In the genomic region with DNA sequence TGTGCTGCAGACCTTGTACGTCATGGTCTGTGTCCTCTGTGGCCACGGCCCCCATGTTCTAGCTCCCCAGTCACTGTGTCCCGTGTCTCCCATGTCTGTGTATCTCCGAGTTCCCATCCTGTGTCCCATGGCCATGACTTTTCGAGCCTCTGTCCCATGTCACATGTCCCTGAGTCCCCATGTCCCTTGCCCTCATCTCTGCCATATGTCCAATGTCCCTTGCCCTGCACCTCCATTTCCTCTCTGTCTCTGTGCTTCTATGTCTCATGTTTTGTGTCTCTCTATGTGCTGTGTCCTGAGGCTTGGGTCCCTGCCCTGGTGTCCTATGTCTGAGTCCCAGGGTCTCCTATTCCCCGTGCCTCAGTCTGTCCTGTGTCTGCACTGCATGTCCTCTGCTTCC, we compare ENCODE assay signal across 33 cellular contexts. TPM values are rescaled to one million over a fixed set of nuclear protein-coding genes. Genes with fewer than 3 reads are reported as not detected.
"Had no signal": no experiment of that assay in that cellular context is flagged by ENCODE, and none has a peak within 500 bp of the region (broad histone marks: within the 10 kb centered on the region; RNA-seq: fewer than 3 reads in every experiment).

No MANE protein-coding gene starts in this region.

- H3K27ac ChIP-seq: dorsolateral prefrontal cortex, epithelial cell of prostate, gastrocnemius medialis, prostate gland, right atrium auricular region, thyroid gland, vagina had no signal

- ATAC-seq: esophagus mucosa; gastrocnemius medialis; left lobe of liver; mucosa of descending colon; sciatic nerve; stimulated activated effector memory CD8-positive, alpha-beta T cell treated with anti-CD3 and anti-CD28 coated beads, Interleukin-12 subunit alpha, Interleukin-12 subunit beta, amount 100 ng/mL, for 72 hours had no signal

- H3K36me3 Mint-ChIP-seq: mesothelial cell of epicardium; stimulated activated effector memory CD8-positive, alpha-beta T cell treated with anti-CD3 and anti-CD28 coated beads, Interleukin-12 subunit alpha, Interleukin-12 subunit beta, amount 100 ng/mL, for 72 hours had no signal

- H3K4me1 ChIP-seq: prostate gland had no signal

- H3K27ac Mint-ChIP-seq: mesothelial cell of epicardium; naive B cell; nephron progenitor cell; stimulated activated effector memory CD8-positive, alpha-beta T cell treated with anti-CD3 and anti-CD28 coated beads, Interleukin-12 subunit alpha, Interleukin-12 subunit beta, amount 100 ng/mL, for 72 hours had no signal

- H3K4me3 Mint-ChIP-seq: mesothelial cell of epicardium; nephron progenitor cell; stimulated activated effector memory CD8-positive, alpha-beta T cell treated with anti-CD3 and anti-CD28 coated beads, Interleukin-12 subunit alpha, Interleukin-12 subunit beta, amount 100 ng/mL, for 72 hours had no signal

- H3K9me3 Mint-ChIP-seq: mesothelial cell of epicardium; nephron progenitor cell; stimulated activated effector memory CD8-positive, alpha-beta T cell treated with anti-CD3 and anti-CD28 coated beads, Interleukin-12 subunit alpha, Interleukin-12 subunit beta, amount 100 ng/mL, for 72 hours had no signal

- DNase-seq: dorsolateral prefrontal cortex; effector CD4-positive, alpha-beta T cell; foreskin fibroblast; gastrocnemius medialis; head of caudate nucleus; mesenchymal stem cell; mucosa of descending colon; naive B cell; nephron progenitor cell; stimulated activated CD4-positive, alpha-beta T cell treated with anti-CD3 and anti-CD28 coated beads, Interleukin-2, amount 100 ng/mL, for 24 hours; stimulated activated CD4-positive, alpha-beta T cell treated with anti-CD3 and anti-CD28 coated beads, Interleukin-4, amount 100 ng/mL, for 24 hours; stimulated activated naive CD4-positive, alpha-beta T cell treated with Interleukin-2 at 50 U/mL for 16 hours; stomach; thyroid gland; trophoblast cell had no signal

- H3K4me3 ChIP-seq: dorsolateral prefrontal cortex, gastrocnemius medialis, mucosa of descending colon, prostate gland, right atrium auricular region, smooth muscle cell, thyroid gland, vagina had no signal

- H3K9me3 ChIP-seq: gastrocnemius medialis, mucosa of descending colon, prostate gland, right atrium auricular region, stomach, thyroid gland, vagina had no signal

- H3K36me3 ChIP-seq: gastrocnemius medialis, prostate gland, right atrium auricular region, stomach, thyroid gland, vagina had no signal

- FAIRE-seq: keratinocyte had no signal

- H3K27me3 ChIP-seq: vagina had no signal

- H3K4me2 ChIP-seq: smooth muscle cell had no signal

RNA-seq across cellular contexts. Expression of a gene that starts 2.0 kb away (rescaled TPM):
- total RNA-seq: esophagus mucosa, gastrocnemius medialis, glomerular endothelial cell, left lobe of liver, lower leg skin, lung microvascular endothelial cell, mucosa of descending colon, osteocyte, right atrium auricular region, sciatic nerve, smooth muscle cell, subcutaneous adipose tissue, ureter, vagina had no signal
- polyA plus RNA-seq: keratinocyte, smooth muscle cell had no signal

RNA-seq across cellular contexts. Expression of a gene that starts 24.5 kb away (rescaled TPM):
- total RNA-seq: esophagus mucosa, gastrocnemius medialis, glomerular endothelial cell, left lobe of liver, lower leg skin, lung microvascular endothelial cell, mesothelial cell of epicardium, mucosa of descending colon, osteocyte, prostate gland, right atrium auricular region, sciatic nerve, smooth muscle cell, stomach, subcutaneous adipose tissue, temporal lobe, thyroid gland, ureter, vagina had no signal
- polyA plus RNA-seq: keratinocyte, smooth muscle cell, stomach had no signal

RNA-seq across cellular contexts. Expression of a gene that starts 28.2 kb away (rescaled TPM):
- total RNA-seq: esophagus mucosa, gastrocnemius medialis, glomerular endothelial cell, left lobe of liver, lung microvascular endothelial cell, mesothelial cell of epicardium, mucosa of descending colon, osteocyte, right atrium auricular region, sciatic nerve, smooth muscle cell, stomach, subcutaneous adipose tissue, temporal lobe, ureter, vagina had no signal
- polyA plus RNA-seq: stomach had no signal

RNA-seq across cellular contexts. Expression of a gene that starts 33.3 kb away (rescaled TPM):
- total RNA-seq: gastrocnemius medialis, glomerular endothelial cell, left lobe of liver, lung microvascular endothelial cell, mucosa of descending colon, osteocyte, right atrium auricular region, sciatic nerve, stomach, subcutaneous adipose tissue, temporal lobe, ureter had no signal
